16 cellular contexts compared by ENCODE assay signal in the genomic region with DNA sequence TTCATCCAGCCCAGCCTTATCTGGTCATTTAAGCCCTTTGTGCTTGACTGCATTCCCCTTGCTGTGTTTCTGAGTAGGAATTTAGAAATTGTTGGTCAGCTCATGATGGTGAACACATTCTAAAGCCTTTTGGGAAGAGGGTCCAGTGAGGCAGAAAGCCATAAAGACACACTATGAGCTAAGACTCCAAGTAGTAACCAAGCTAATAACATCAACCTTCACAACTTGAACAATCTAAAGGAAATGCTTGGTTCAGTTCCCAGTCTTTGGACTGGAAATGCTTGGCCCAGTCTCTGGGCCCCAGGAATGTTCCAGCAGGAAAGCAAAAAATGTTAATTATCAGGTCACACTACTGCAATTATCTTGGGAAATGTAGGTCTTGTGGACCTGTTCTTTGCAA. TPM values are rescaled to one million over a fixed set of nuclear protein-coding genes. Genes with fewer than 3 reads are reported as not detected.
A peak's percentile ranks its signal among the peaks of the same experiment; 100 is the strongest.
DNase-seq lines count a peak whose midpoint lies in the region; ATAC-seq, FAIRE-seq and TF ChIP-seq lines count a peak whose summit lies in the region.
"Had no signal": no experiment of that assay in that cellular context is flagged by ENCODE, and none has a peak within 500 bp of the region (broad histone marks: within the 10 kb centered on the region; RNA-seq: fewer than 3 reads in every experiment).

No MANE protein-coding gene starts in this region.

- no peak for FAIRE-seq in endothelial cell of umbilical vein (lab: Jason Lieb, UNC)
- FAIRE-seq: colon had no signal

- POLR2A ChIA-PET in MCF 10A (lab: Yijun Ruan, JAX): interaction anchor here (5.9 kb wide), 1 partner anchor 8 kb away, joined by 33 read pairs; the partner anchor contains the start of gene PLSCR1
- POLR2A ChIA-PET in endothelial cell of umbilical vein (lab: Charles Lee): no interaction called here

- H3K4me3 Mint-ChIP-seq in MCF 10A (ENCODE audit: unreplicated experiment): no peak overlapping the region

- CTCF ChIA-PET in MCF 10A (lab: Yijun Ruan, JAX) (interaction anchor here (0.5 kb wide), 1 partner anchor 59 kb away, joined by 5 read pairs; no protein-coding TSS in a partner anchor), mammary epithelial cell (lab: Charles Lee; ENCODE audit: low non-redundant PET) (no interaction called here), endothelial cell of umbilical vein (lab: Charles Lee) (no interaction called here)

- H3K36me3 Mint-ChIP-seq in MCF 10A (ENCODE audit: insufficient read depth, unreplicated experiment): peaks cover 62% of the 10 kb centered on the region

- H3K9ac ChIP-seq in mammary epithelial cell (ENCODE audit: insufficient read depth, low read length) (no peak overlapping the region), endothelial cell of umbilical vein (replicated peaks; ENCODE audit: extremely low read depth, insufficient read depth, low read length) (no peak overlapping the region)

- TF ChIP-seq CTCF in MCF 10A (IDR thresholded peaks at IDR 0.05; ENCODE audit: unreplicated experiment) (no peak), mammary epithelial cell (conservative IDR thresholded peaks at IDR 0.05 in 1 of 2, IDR thresholded peaks at IDR 0.05 in 1 of 2; ENCODE audit: extremely low read depth in 1 of 2, insufficient read depth in 1 of 2, low read depth in 1 of 2, low read length in 2 of 2) (no peak), endothelial cell of umbilical vein (IDR thresholded peaks at IDR 0.05; ENCODE audit: extremely low read depth in 1 of 2, insufficient read depth in 1 of 2, low read depth in 1 of 2, low read length in 2 of 2) (no peak), left lung (IDR thresholded peaks at IDR 0.05) (no peak), thoracic aorta (IDR thresholded peaks at IDR 0.05) (no peak), lower lobe of right lung (IDR thresholded peaks at IDR 0.05) (no peak)

- BruUV-seq in MCF 10A (replicated peaks; lab: Mats Ljungman, UMichigan) (no TSS peak), mammary epithelial cell (replicated peaks; lab: Mats Ljungman, UMichigan) (no TSS peak), endothelial cell of umbilical vein (replicated peaks; lab: Mats Ljungman, UMichigan) (no TSS peak)

- in situ Hi-C loops in mammary epithelial cell (cut with MboI; ENCODE audit: low sequenced_read_pairs in 2 of 2): no loop called here

- H3K4me3 ChIP-seq in mammary epithelial cell (replicated peaks in 1 of 3; ENCODE audit: insufficient read depth in 1 of 3, low read depth in 2 of 3, low read length in 3 of 3) (no peak overlapping the region), endothelial cell of umbilical vein (replicated peaks in 1 of 3; ENCODE audit: insufficient read depth in 1 of 3, low read depth in 1 of 3, low read length in 3 of 3) (no peak overlapping the region), left lung (no peak overlapping the region), thoracic aorta (no peak overlapping the region), lower lobe of right lung (no peak overlapping the region)
- H3K4me3 ChIP-seq: tibial nerve had no signal

- H3K9me3 ChIP-seq in mammary epithelial cell (replicated peaks; ENCODE audit: insufficient read depth, low read length) (no peaks in the 10 kb centered on the region), endothelial cell of umbilical vein (replicated peaks; ENCODE audit: control insufficient read depth, insufficient read depth, low read length) (no peaks in the 10 kb centered on the region), left lung (no peaks in the 10 kb centered on the region), thoracic aorta (no peaks in the 10 kb centered on the region), lower lobe of right lung (no peaks in the 10 kb centered on the region)
- H3K9me3 ChIP-seq: tibial nerve had no signal

- ATAC-seq in left lung: no peak
- peak; percentile 51 for ATAC-seq in thoracic aorta (ENCODE audit: insufficient number of reproducible peaks, low FRiP score, low read depth)
- no peak for ATAC-seq in lower lobe of right lung
- ATAC-seq in GM21529 (IDR thresholded peaks at IDR 0.05; ENCODE audit: unreplicated experiment): no peak

- no peaks in the 10 kb centered on the region for H3K9me1 ChIP-seq in endothelial cell of umbilical vein (replicated peaks; ENCODE audit: control insufficient read depth, extremely low read depth, insufficient read depth, low read length)

- H4K20me1 ChIP-seq in mammary epithelial cell (ENCODE audit: insufficient read depth, low read length) (no peaks in the 10 kb centered on the region), endothelial cell of umbilical vein (replicated peaks; ENCODE audit: control insufficient read depth, extremely low read depth, insufficient read depth, low read length) (no peaks in the 10 kb centered on the region)

- H2AFZ ChIP-seq in mammary epithelial cell (ENCODE audit: low read depth, low read length) (no peak overlapping the region), endothelial cell of umbilical vein (ENCODE audit: low read depth, low read length) (no peak overlapping the region)

- peak overlapping the region; percentile 12 for H3K27ac Mint-ChIP-seq in MCF 10A (ENCODE audit: low read depth, unreplicated experiment)

- H3K4me1 ChIP-seq in mammary epithelial cell (ENCODE audit: insufficient read depth, low read length) (peaks cover 1% of the 10 kb centered on the region), endothelial cell of umbilical vein (ENCODE audit: control insufficient read depth, extremely low read depth, insufficient read depth, low read length) (peaks cover 4% of the 10 kb centered on the region), left lung (peaks cover 17 to 81% of the 10 kb centered on the region in 2 donors), thoracic aorta (ENCODE audit: control insufficient read depth in 1 of 2, low read depth in 2 of 2) (peaks cover 32 to 42% of the 10 kb centered on the region in 2 donors), lower lobe of right lung (peaks cover 54% of the 10 kb centered on the region)

- no peaks in the 10 kb centered on the region for H3K27me3 Mint-ChIP-seq in MCF 10A (ENCODE audit: insufficient read depth, unreplicated experiment)

- intact Hi-C loops in MCF 10A (cut with micrococcal nuclease) (no loop called here), mammary epithelial cell (cut with micrococcal nuclease) (no loop called here), endothelial cell of umbilical vein (cut with micrococcal nuclease) (no loop called here), left lung (cut with DNase I) (no loop called here), lower lobe of right lung (cut with DNase I) (no loop called here)

- TF ChIP-seq POLR2A in endothelial cell of umbilical vein (IDR thresholded peaks at IDR 0.05; ENCODE audit: low read depth, low read length): no peak

- H3K79me2 ChIP-seq in mammary epithelial cell (ENCODE audit: insufficient read depth, low read length): peaks cover 68% of the 10 kb centered on the region
- H3K79me2 ChIP-seq in endothelial cell of umbilical vein (ENCODE audit: control insufficient read depth, insufficient read depth, low read length): peaks cover 23% of the 10 kb centered on the region

- H3K36me3 ChIP-seq in mammary epithelial cell (ENCODE audit: insufficient read depth, low read length) (peaks cover 4% of the 10 kb centered on the region), endothelial cell of umbilical vein (ENCODE audit: control insufficient read depth in 2 of 2, extremely low read depth in 1 of 2, insufficient read depth in 2 of 2, low read length in 2 of 2) (peaks cover 0 to 5% of the 10 kb centered on the region in 2 experiments), left lung (peaks cover 0 to 35% of the 10 kb centered on the region in 2 donors), thoracic aorta (peaks cover 9% of the 10 kb centered on the region), lower lobe of right lung (peaks cover 14% of the 10 kb centered on the region)

- no peak overlapping the region for H3K27ac ChIP-seq in mammary epithelial cell (ENCODE audit: insufficient read depth, low read depth, low read length)
- H3K27ac ChIP-seq in endothelial cell of umbilical vein (ENCODE audit: insufficient read depth, low read depth, low read length): no peak overlapping the region
- H3K27ac ChIP-seq in left lung: peak overlapping the region; percentile 36 to 42
- H3K27ac ChIP-seq in thoracic aorta: peak overlapping the region in 1 of 2 donors; percentile 20
- H3K27ac ChIP-seq in lower lobe of right lung: no peak overlapping the region

- H3K4me1 Mint-ChIP-seq in MCF 10A (ENCODE audit: insufficient read depth, unreplicated experiment): peaks cover 36% of the 10 kb centered on the region

- DNase-seq in MCF 10A (ENCODE audit: unreplicated experiment): no peak
- no peak for DNase-seq in mammary epithelial cell
- DNase-seq in endothelial cell of umbilical vein (ENCODE audit: low read depth, low spot score): peak; percentile 54
- no peak for DNase-seq in left lung
- no peak for DNase-seq in thoracic aorta (ENCODE audit: low spot score)
- DNase-seq in lower lobe of right lung: no peak
- DNase-seq in NCI-H1092 treated with DMSO at 0.1 percent for 48 hours (lab: John Stamatoyannopoulos, UW): no peak
- DNase-seq: activated CD8-positive, alpha-beta memory T cell treated with anti-CD3 and anti-CD28 coated beads for 24 hours; COR-L47; NCI-H1417; NCI-H524 treated with DMSO at 0.1 percent for 48 hours; stimulated activated CD4-positive, alpha-beta T cell treated with anti-CD3 and anti-CD28 coated beads, Interleukin-12 subunit alpha, Interleukin-12 subunit beta, amount 100 ng/mL, for 4 hours; T-helper 9 cell had no signal

- H3K4me2 ChIP-seq in mammary epithelial cell (ENCODE audit: insufficient read depth, low read depth, low read length): no peak overlapping the region
- no peak overlapping the region for H3K4me2 ChIP-seq in endothelial cell of umbilical vein (ENCODE audit: insufficient read depth, low read length)

- H3K27me3 ChIP-seq in mammary epithelial cell (ENCODE audit: insufficient read depth, low read length) (no peaks in the 10 kb centered on the region), endothelial cell of umbilical vein (ENCODE audit: control insufficient read depth in 2 of 2, insufficient read depth in 2 of 2, low read length in 2 of 2) (no peaks in the 10 kb centered on the region), left lung (no peaks in the 10 kb centered on the region), thoracic aorta (replicated peaks; ENCODE audit: insufficient read depth) (no peaks in the 10 kb centered on the region), lower lobe of right lung (ENCODE audit: low read depth) (no peaks in the 10 kb centered on the region)
- H3K27me3 ChIP-seq: tibial nerve had no signal

- H3K9me3 Mint-ChIP-seq in MCF 10A (ENCODE audit: unreplicated experiment): no peaks in the 10 kb centered on the region

- dilution Hi-C loops in mammary epithelial cell (cut with HindIII; ENCODE audit: low sequenced_read_pairs): no loop called here
- dilution Hi-C loops in endothelial cell of umbilical vein (cut with MboI; ENCODE audit: extremely low pct_ligation_motif_present, low sequenced_read_pairs): no loop called here

RNA-seq across cellular contexts. Expression of gene PLSCR1, which starts 7.7 kb away (rescaled TPM):
- total RNA-seq in MCF 10A (2022): 62.8 and 79.2 TPM in 2 replicates
- total RNA-seq in mammary epithelial cell: 10 to 100 TPM; 23.0 to 53.8 TPM
- 38.6 TPM for polyA plus RNA-seq in mammary epithelial cell
- 38.9 TPM for polyA minus RNA-seq in mammary epithelial cell
- total RNA-seq in endothelial cell of umbilical vein: 65.6 and 78.7 TPM in 2 replicates
- polyA plus RNA-seq in endothelial cell of umbilical vein: 53.2 and 55.5 TPM in 2 replicates
- 63.2 and 63.4 TPM in 2 replicates for polyA plus RNA-seq in endothelial cell of umbilical vein (2011; cell fraction: cytosol; rRNA removed)
- 62.3 and 69.2 TPM in 2 replicates for polyA plus RNA-seq in endothelial cell of umbilical vein (2011; cell fraction: nucleus; rRNA removed)
- 42.6 and 42.7 TPM in 2 replicates for polyA plus RNA-seq in endothelial cell of umbilical vein (2012)
- polyA minus RNA-seq in endothelial cell of umbilical vein: 50.7 and 51.6 TPM in 2 replicates
- 21.2 TPM for polyA minus RNA-seq in endothelial cell of umbilical vein (2011; cell fraction: cytosol; rRNA and poly(A)+ RNA removed)
- polyA minus RNA-seq in endothelial cell of umbilical vein (2011; cell fraction: nucleus; rRNA and poly(A)+ RNA removed): 145 and 179 TPM in 2 replicates
- total RNA-seq in left lung: 100 to 1,000 TPM in 1 of 2 donors, 10 to 100 TPM in 1; 92.9 to 126 TPM
- total RNA-seq in thoracic aorta: 100 to 1,000 TPM; 116 to 565 TPM
- 194 TPM for total RNA-seq in lower lobe of right lung

Comparison
In these comparisons a context has a peak if more than half of its experiments do, and no peak if none do; other contexts are left out.
1. H3K27ac ChIP-seq: peak in left lung (2 of 2); none in mammary epithelial cell (single experiment), endothelial cell of umbilical vein (single experiment) and lower lobe of right lung (single experiment).